9 cellular contexts compared by ENCODE assay signal in genomic region chr6:149093643-149094042, GRCh38.
DNase-seq lines count a peak whose midpoint lies in the region; ATAC-seq, FAIRE-seq and TF ChIP-seq lines count a peak whose summit lies in the region.
"Had no signal": no experiment of that assay in that cellular context is flagged by ENCODE, and none has a peak within 500 bp of the region (broad histone marks: within the 10 kb centered on the region; RNA-seq: fewer than 3 reads in every experiment).

No MANE protein-coding gene starts in this region.

- H3K4me3 Mint-ChIP-seq in CD4-positive, alpha-beta memory T cell, result peak overlapping the region in 6 of 8 donors; percentile 18 to 74 (median 68)
- H3K4me3 Mint-ChIP-seq in osteocyte (ENCODE audit: unreplicated experiment), result no peak overlapping the region

- no peak overlapping the region for H4K8ac ChIP-seq in IMR-90 (ENCODE audit: low read depth in 2 of 2, low read length in 2 of 2)

- peaks cover 0 to 16% (median 13%) of the 10 kb centered on the region in 8 donors for H3K9me3 Mint-ChIP-seq in CD4-positive, alpha-beta memory T cell
- H3K9me3 Mint-ChIP-seq in osteocyte (ENCODE audit: unreplicated experiment), result peaks cover 10% of the 10 kb centered on the region

- H2AFZ ChIP-seq in IMR-90 (replicated peaks; ENCODE audit: low read length, poor library complexity), result no peak overlapping the region

- H3K23ac ChIP-seq in IMR-90 (ENCODE audit: low read depth, low read length), result no peak overlapping the region

- peaks cover 5% of the 10 kb centered on the region; the same call in 1 of the 2 replicates for H3K9me1 ChIP-seq in IMR-90 (ENCODE audit: insufficient read depth, low read length)

- dilution Hi-C loops in IMR-90 (cut with HindIII; ENCODE audit: low sequenced_read_pairs, unreplicated experiment), result no loop called here

- H2AK9ac ChIP-seq in IMR-90 (replicated peaks; ENCODE audit: low read depth, low read length, poor library complexity), result no peak overlapping the region

- H4K91ac ChIP-seq in IMR-90 (ENCODE audit: insufficient read depth, low read depth, low read length), result no peak overlapping the region

- no peaks in the 10 kb centered on the region for H3K27me3 ChIP-seq in CD4-positive, alpha-beta memory T cell (ENCODE audit: insufficient read depth, low read length)
- H3K27me3 ChIP-seq in IMR-90 (ENCODE audit: control insufficient read depth, insufficient read depth, low read length) (peaks cover 14% of the 10 kb centered on the region), brain microvascular endothelial cell (replicated peaks) (no peaks in the 10 kb centered on the region), small intestine (ENCODE audit: control insufficient read depth in 2 of 2, insufficient read depth in 2 of 2, low read length in 2 of 2) (no peaks in the 10 kb centered on the region), BE2C (no peaks in the 10 kb centered on the region)

- intact Hi-C loops in CD4-positive, alpha-beta memory T cell (cut with micrococcal nuclease), result no loop called here
- intact Hi-C loops in IMR-90 (cut with micrococcal nuclease), result no loop called here

- CTCF ChIA-PET in CD4-positive, alpha-beta memory T cell (lab: Charles Lee; ENCODE audit: partially characterized antibody), result interaction anchor here (1.3 to 2.5 kb wide), 4 partner anchors 9 to 338 kb away, joined by 3 to 16 read pairs (median 6); no protein-coding TSS in a partner anchor
- CTCF ChIA-PET in IMR-90 (lab: Yijun Ruan, JAX), result interaction anchor here (1.2 kb wide), 1 partner anchor 339 kb away, joined by 3 read pairs; no protein-coding TSS in a partner anchor

- no peak for DNase-seq in CD4-positive, alpha-beta memory T cell
- DNase-seq in IMR-90 (peak; percentile 75), brain microvascular endothelial cell (peak; percentile 22), osteocyte (ENCODE audit: extremely low spot score, unreplicated experiment) (no peak), SKM-1 (lab: John Stamatoyannopoulos, UW; ENCODE audit: unreplicated experiment) (no peak), small intestine (no peak), BE2C (no peak)
- DNase-seq: cortex of kidney, head of caudate nucleus had no signal

- H3K79me1 ChIP-seq in IMR-90 (ENCODE audit: low read depth in 1 of 2, low read length in 2 of 2), result no peaks in the 10 kb centered on the region

- peak overlapping the region; percentile 27 for H3K27ac ChIP-seq in CD4-positive, alpha-beta memory T cell (ENCODE audit: low read depth, low read length)
- H3K27ac ChIP-seq in IMR-90 (ENCODE audit: insufficient read depth, low read length), result no peak overlapping the region
- no peak overlapping the region for H3K27ac ChIP-seq in brain microvascular endothelial cell
- no peak overlapping the region for H3K27ac ChIP-seq in small intestine (ENCODE audit: low read depth in 1 of 2, low read length in 1 of 2)

- TF ChIP-seq RAD21 in IMR-90 (IDR thresholded peaks at IDR 0.05; ENCODE audit: low read length), result no peak

- H3K36me3 Mint-ChIP-seq in CD4-positive, alpha-beta memory T cell, result peaks cover 11% of the 10 kb centered on the region in 2 donors
- peaks cover 6% of the 10 kb centered on the region for H3K36me3 Mint-ChIP-seq in osteocyte (ENCODE audit: unreplicated experiment)

- peak overlapping the region in 1 of 2 donors; percentile 13 for H3K4me3 ChIP-seq in CD4-positive, alpha-beta memory T cell (ENCODE audit: low read length in 2 of 2)
- no peak overlapping the region for H3K4me3 ChIP-seq in IMR-90 (ENCODE audit: insufficient read depth, low read depth, low read length)
- H3K4me3 ChIP-seq in brain microvascular endothelial cell (ENCODE audit: low read depth, low read length), result no peak overlapping the region
- no peak overlapping the region for H3K4me3 ChIP-seq in small intestine (ENCODE audit: low read depth in 1 of 2, low read length in 2 of 2)
- no peak overlapping the region for H3K4me3 ChIP-seq in BE2C (ENCODE audit: low read depth, low read length)

- peak; percentile 75 for ATAC-seq in IMR-90 (ENCODE audit: low read depth)

- peak overlapping the region; percentile 38 for H3K4ac ChIP-seq in IMR-90 (ENCODE audit: low read depth, low read length)

- H3K27ac Mint-ChIP-seq in CD4-positive, alpha-beta memory T cell, result peak overlapping the region; percentile 74 to 96 (median 92)
- peak overlapping the region; percentile 78 for H3K27ac Mint-ChIP-seq in osteocyte (ENCODE audit: unreplicated experiment)

- H4K5ac ChIP-seq in IMR-90 (ENCODE audit: low read depth, low read length), result no peak overlapping the region

- no peak for TF ChIP-seq POLR2A in IMR-90 (IDR thresholded peaks at IDR 0.05; ENCODE audit: low read depth, low read length)

- no peak overlapping the region for H3K18ac ChIP-seq in IMR-90 (ENCODE audit: low read depth, low read length)

- H3K4me1 Mint-ChIP-seq in CD4-positive, alpha-beta memory T cell, result peaks cover 37 to 63% (median 52%) of the 10 kb centered on the region in 4 donors
- H3K4me1 Mint-ChIP-seq in osteocyte (ENCODE audit: unreplicated experiment), result peaks cover 24% of the 10 kb centered on the region

- peak overlapping the region; percentile 60 for H2BK20ac ChIP-seq in IMR-90 (ENCODE audit: low read depth, low read length)

- H2BK120ac ChIP-seq in IMR-90 (ENCODE audit: low read depth, low read length), result peak overlapping the region; percentile 22; the same call in 1 of the 2 replicates

- peak overlapping the region; percentile 29 for H3K4me2 ChIP-seq in IMR-90 (ENCODE audit: low read depth, low read length)

- no peak overlapping the region for H3K56ac ChIP-seq in IMR-90 (ENCODE audit: extremely low read depth, insufficient read depth, low read length)

- H3K36me3 ChIP-seq in CD4-positive, alpha-beta memory T cell (ENCODE audit: insufficient read depth, low read length), result no peaks in the 10 kb centered on the region
- H3K36me3 ChIP-seq in IMR-90 (ENCODE audit: control insufficient read depth, insufficient read depth, low read length), result no peaks in the 10 kb centered on the region
- H3K36me3 ChIP-seq in brain microvascular endothelial cell (replicated peaks), result no peaks in the 10 kb centered on the region
- no peaks in the 10 kb centered on the region for H3K36me3 ChIP-seq in small intestine (ENCODE audit: control insufficient read depth in 2 of 2, insufficient read depth in 2 of 2, low read length in 2 of 2)
- H3K36me3 ChIP-seq in BE2C, result no peaks in the 10 kb centered on the region

- no TSS peak for BruUV-seq in IMR-90 (replicated peaks; lab: Mats Ljungman, UMichigan)

- peaks cover 8% of the 10 kb centered on the region; the same call in 1 of the 2 replicates for H4K20me1 ChIP-seq in IMR-90 (ENCODE audit: insufficient read depth, low read length)

- peaks cover 65% of the 10 kb centered on the region for H3K4me1 ChIP-seq in CD4-positive, alpha-beta memory T cell (ENCODE audit: insufficient read depth, low read length)
- H3K4me1 ChIP-seq in IMR-90 (ENCODE audit: control insufficient read depth, insufficient read depth, low read length), result peaks cover 12% of the 10 kb centered on the region
- no peaks in the 10 kb centered on the region for H3K4me1 ChIP-seq in small intestine (ENCODE audit: control insufficient read depth in 2 of 2, insufficient read depth in 1 of 2, low read depth in 1 of 2, low read length in 1 of 2)
- H3K4me1 ChIP-seq in BE2C, result no peaks in the 10 kb centered on the region

- H3K27me3 Mint-ChIP-seq in CD4-positive, alpha-beta memory T cell, result no peaks in the 10 kb centered on the region
- no peaks in the 10 kb centered on the region for H3K27me3 Mint-ChIP-seq in osteocyte (ENCODE audit: unreplicated experiment)

- FAIRE-seq in small intestine (lab: Jason Lieb, UNC), result no peak

- 0 out of 2 replicates have a peak overlapping the region, but pooled peaks have one; percentile 29 for H3K14ac ChIP-seq in IMR-90 (replicated peaks; ENCODE audit: low read depth, low read length)

- TF ChIP-seq CTCF in IMR-90 (conservative IDR thresholded peaks at IDR 0.05; ENCODE audit: low read depth, low read length) (no peak), brain microvascular endothelial cell (IDR thresholded peaks at IDR 0.05; ENCODE audit: low read depth, low read length, missing control alignments) (no peak), osteocyte (IDR thresholded peaks at IDR 0.05) (no peak), BE2C (IDR thresholded peaks at IDR 0.05; ENCODE audit: low read depth, low read length) (no peak)

- in situ Hi-C loops in IMR-90 (cut with MboI; ENCODE audit: low sequenced_read_pairs), result no loop called here
- in situ Hi-C loops in brain microvascular endothelial cell (cut with HindIII; ENCODE audit: low pct_ligation_motif_present, low sequenced_read_pairs), result loop anchor here (25.0 kb wide), 1 partner anchor 319 kb away; the partner anchor contains the start of gene SUMO4

- no peak overlapping the region; the same call in 1 of the 2 replicates for H2AK5ac ChIP-seq in IMR-90 (ENCODE audit: low read depth, low read length)

- POLR2A ChIA-PET in CD4-positive, alpha-beta memory T cell (lab: Charles Lee; ENCODE audit: partially characterized antibody), result interaction anchor here (1.2 to 4.1 kb wide), 7 partner anchors 8 to 326 kb away, joined by 4 to 27 read pairs (median 8); partner anchors contain the start of gene TAB2
- POLR2A ChIA-PET in IMR-90 (lab: Charles Lee; ENCODE audit: unreplicated experiment), result no interaction called here

- peaks cover 0 to under 1% of the 10 kb centered on the region in 2 donors for H3K9me3 ChIP-seq in CD4-positive, alpha-beta memory T cell (ENCODE audit: control insufficient read depth in 1 of 2, low read length in 2 of 2)
- peaks cover 4% of the 10 kb centered on the region for H3K9me3 ChIP-seq in IMR-90 (ENCODE audit: control insufficient read depth, insufficient read depth, low read length)
- H3K9me3 ChIP-seq in small intestine (ENCODE audit: control insufficient read depth, low read depth), result no peaks in the 10 kb centered on the region
- H3K9me3 ChIP-seq in BE2C, result no peaks in the 10 kb centered on the region; the same call in 1 of the 2 replicates

- no peak overlapping the region for H2BK5ac ChIP-seq in IMR-90 (ENCODE audit: low read depth, low read length, poor library complexity, severe bottlenecking)

- no peak overlapping the region for H3K9ac ChIP-seq in IMR-90 (ENCODE audit: low read depth, low read length)

- WGBS in IMR-90 (ENCODE audit: extremely low coverage in 2 of 2, insufficient read length in 1 of 2), 2 experiments, result 0% methylated on average over 1 of the region's 3 CpGs; no CpG with 5 or more reads in 1 of the 2 experiments
- 61 to 69% (median 66%) methylated on average over 3 of the region's 3 CpGs for WGBS in small intestine, 3 donors

- no peak overlapping the region for H2BK15ac ChIP-seq in IMR-90 (ENCODE audit: low read depth, low read length)

TF ChIP-seq in IMR-90, 13 proteins besides CTCF, POLR2A, EP300 and RAD21:
- TF ChIP-seq MXI1 (IDR thresholded peaks at IDR 0.05; ENCODE audit: borderline replicate concordance, low read depth, low read length) (no peak), BHLHE40 (IDR thresholded peaks at IDR 0.05; ENCODE audit: low read depth, low read length) (peak; percentile 70; the same call in 1 of the 2 replicates), RCOR1 (IDR thresholded peaks at IDR 0.05; ENCODE audit: insufficient replicate concordance, low read length) (no peak)

Comparison
In these comparisons a context has a peak if more than half of its experiments do, and no peak if none do; other contexts are left out.
1. DNase-seq: peak in IMR-90 (single experiment) and brain microvascular endothelial cell (single experiment); none in CD4-positive, alpha-beta memory T cell (0 of 5), osteocyte (single experiment), SKM-1 (single experiment), small intestine (single experiment) and BE2C (single experiment).